Comparison of ENCODE assay signal across 8 cellular contexts in genomic region chr6:155314773-155315515, GRCh38. TPM values are rescaled to one million over a fixed set of nuclear protein-coding genes. Genes with fewer than 3 reads are reported as not detected.
DNase-seq lines count a peak whose midpoint lies in the region; ATAC-seq, FAIRE-seq and TF ChIP-seq lines count a peak whose summit lies in the region.

No MANE protein-coding gene starts in this region.

- H3K4me2 ChIP-seq in H1 (ENCODE audit: insufficient read depth in 1 of 2, low read depth in 2 of 2, low read length in 2 of 2): peak overlapping the region; percentile 85 to 95

- H3K27me3 Mint-ChIP-seq in WTC11 (ENCODE audit: low read depth): no peaks in the 10 kb centered on the region

- H2BK15ac ChIP-seq in H1 (ENCODE audit: low read length): peak overlapping the region; percentile 83; the same call in 1 of the 2 replicates

- FAIRE-seq in H1 (lab: Jason Lieb, UNC): peak; percentile 65

- H3K4ac ChIP-seq in H1 (replicated peaks; ENCODE audit: insufficient read length, low read depth, low read length): peak overlapping the region; percentile 94

- H3K9me3 Mint-ChIP-seq in WTC11: peaks cover 13% of the 10 kb centered on the region

- TF ChIP-seq EP300 in H1 (IDR thresholded peaks at IDR 0.05; ENCODE audit: borderline replicate concordance in 1 of 2, low read depth in 2 of 2, low read length in 2 of 2): no peak

- no peak for TF ChIP-seq RAD21 in H1 (IDR thresholded peaks at IDR 0.05 in 1 of 2, conservative IDR thresholded peaks at IDR 0.05 in 1 of 2; ENCODE audit: low read depth in 2 of 2, low read length in 2 of 2)

- DNase-seq in BE2C (peak; percentile 78), NCI-H2196 treated with DMSO at 0.1 percent for 48 hours (lab: John Stamatoyannopoulos, UW; ENCODE audit: unreplicated experiment) (peak; percentile 42), WTC11 (ENCODE audit: low spot score) (no peak), H1 (ENCODE audit: low read depth in 1 of 2, low spot score in 2 of 2) (no peak), mucosa of gallbladder (ENCODE audit: low spot score) (peak; percentile 77)

- H3K23me2 ChIP-seq in H1 (ENCODE audit: low read depth, low read length): peaks cover 6% of the 10 kb centered on the region

- POLR2A ChIA-PET in WTC11 (lab: Charles Lee): interaction anchor here (0.5 to 0.7 kb wide), 2 partner anchors 580 to 1304 kb away, joined by 4 to 5 read pairs; no protein-coding TSS in a partner anchor
- POLR2A ChIA-PET in H1 (lab: Charles Lee; ENCODE audit: partially characterized antibody): interaction anchor here (0.7 to 0.8 kb wide), 3 partner anchors 11 to 974 kb away, joined by 3 read pairs; no protein-coding TSS in a partner anchor

- no peaks in the 10 kb centered on the region for H4K20me1 ChIP-seq in H1 (replicated peaks in 1 of 2; ENCODE audit: control insufficient read depth in 1 of 2, insufficient read depth in 2 of 2, low read length in 2 of 2)

- no peaks in the 10 kb centered on the region for H3K79me1 ChIP-seq in H1 (ENCODE audit: low read depth, low read length)

- H3K36me3 Mint-ChIP-seq in WTC11: peaks cover 25% of the 10 kb centered on the region

- H3K56ac ChIP-seq in H1 (replicated peaks; ENCODE audit: insufficient read length, low read depth, low read length): peak overlapping the region; percentile 37

- H3K79me2 ChIP-seq in H1 (ENCODE audit: control insufficient read depth in 1 of 2, insufficient read depth in 2 of 2, low read length in 2 of 2): peaks cover 0 to 25% of the 10 kb centered on the region in 2 experiments; a peak in 2 of 4 replicates

- peaks cover 16% of the 10 kb centered on the region for H3K4me1 Mint-ChIP-seq in WTC11

- TF ChIP-seq CTCF in BE2C (IDR thresholded peaks at IDR 0.05; ENCODE audit: low read depth, low read length) (no peak), WTC11 (IDR thresholded peaks at IDR 0.05) (no peak), H1 (IDR thresholded peaks at IDR 0.05; ENCODE audit: control extremely low read depth in 1 of 3, insufficient read depth in 1 of 3, low read depth in 1 of 3, low read length in 3 of 3) (0 out of 4 replicates have a peak, but pooled peaks of 1 of the 3 experiments have one; percentile 5)

- peak overlapping the region; percentile 45 for H4K5ac ChIP-seq in H1 (ENCODE audit: insufficient read length, low read depth, low read length)

- H3K36me3 ChIP-seq in BE2C (peaks cover 4% of the 10 kb centered on the region; the same call in 1 of the 2 replicates), H1 (ENCODE audit: control insufficient read depth in 2 of 4, insufficient read depth in 4 of 4, low read length in 3 of 4) (peaks cover 3 to 27% (median 7%) of the 10 kb centered on the region in 4 experiments; a peak in 5 of 8 replicates), stomach smooth muscle (ENCODE audit: control insufficient read depth in 2 of 2, insufficient read depth in 2 of 2, low read length in 2 of 2) (no peaks in the 10 kb centered on the region)

- peak overlapping the region; percentile 68 for H3K4me3 ChIP-seq in BE2C (ENCODE audit: low read depth, low read length)
- peak overlapping the region; percentile 82 to 96 (median 93) for H3K4me3 ChIP-seq in H1 (ENCODE audit: extremely low read depth in 1 of 4, insufficient read depth in 2 of 4, low read depth in 3 of 4, low read length in 4 of 4)
- peak overlapping the region; percentile 93 to 97 for H3K4me3 ChIP-seq in stomach smooth muscle (ENCODE audit: low read length in 2 of 2)

- WGBS in H1 (ENCODE audit: extremely low coverage in 1 of 2, insufficient coverage in 1 of 2, insufficient read length in 1 of 2, insufficient replicate concordance in 2 of 2, low coverage in 1 of 2, low lambda C conversion rate in 2 of 2, missing lambda C conversion rate in 1 of 2), 2 experiments: 13% methylated on average over 20 of the region's 20 CpGs; no CpG with 5 or more reads in 1 of the 2 experiments

- peak overlapping the region; percentile 97 for H3K4me3 Mint-ChIP-seq in WTC11

- H4K8ac ChIP-seq in H1 (ENCODE audit: extremely low read depth, insufficient read depth, low read length): no peak overlapping the region

- peak overlapping the region; percentile 58; the same call in 1 of the 2 replicates for H2BK5ac ChIP-seq in H1 (ENCODE audit: low read depth, low read length)

- no peak overlapping the region for H3K14ac ChIP-seq in H1 (ENCODE audit: insufficient read length)

- H2BK20ac ChIP-seq in H1 (ENCODE audit: low read length): no peak overlapping the region

- H3K18ac ChIP-seq in H1 (ENCODE audit: extremely low read depth, low read length): peak overlapping the region; percentile 55; the same call in 1 of the 2 replicates

- H4K91ac ChIP-seq in H1 (replicated peaks; ENCODE audit: insufficient read length, low read length): no peak overlapping the region

- H3K27ac ChIP-seq in H1 (ENCODE audit: low read depth, low read length): peak overlapping the region; percentile 43; the same call in 1 of the 2 replicates
- peak overlapping the region; percentile 56 for H3K27ac ChIP-seq in stomach smooth muscle (ENCODE audit: low read length)

- ATAC-seq in GM18907 (IDR thresholded peaks at IDR 0.05; ENCODE audit: unreplicated experiment) (peak; percentile 69), HG03108 (IDR thresholded peaks at IDR 0.05; ENCODE audit: unreplicated experiment) (peak; percentile 40), WTC11 (no peak)

- H3K27me3 ChIP-seq in BE2C: no peaks in the 10 kb centered on the region
- no peaks in the 10 kb centered on the region for H3K27me3 ChIP-seq in H1 (replicated peaks in 1 of 4; ENCODE audit: control insufficient read depth in 3 of 4, extremely low read depth in 1 of 4, insufficient read depth in 3 of 4, low read length in 3 of 4)
- H3K27me3 ChIP-seq in stomach smooth muscle (ENCODE audit: control insufficient read depth in 1 of 2, insufficient read depth in 2 of 2, low read length in 2 of 2): no peaks in the 10 kb centered on the region

- CTCF ChIA-PET in WTC11 (lab: Charles Lee): interaction anchor here (0.7 to 1.3 kb wide), 4 partner anchors 12 to 447 kb away, joined by 3 to 4 read pairs (median 3); no protein-coding TSS in a partner anchor
- CTCF ChIA-PET in H1 (lab: Charles Lee; ENCODE audit: partially characterized antibody): interaction anchor here (0.6 to 2.5 kb wide), 6 partner anchors 12 to 300 kb away, joined by 3 to 10 read pairs (median 3); no protein-coding TSS in a partner anchor

- peak overlapping the region; percentile 89 for H2BK120ac ChIP-seq in H1 (replicated peaks; ENCODE audit: low read depth, low read length)

- no peak overlapping the region for H3K23ac ChIP-seq in H1 (ENCODE audit: insufficient read length)

- H2AK5ac ChIP-seq in H1 (ENCODE audit: low read depth, low read length): 0 out of 2 replicates have a peak overlapping the region, but pooled peaks have one; percentile 11

- peak overlapping the region; percentile 89 for H2AFZ ChIP-seq in H1 (ENCODE audit: low read length)

- H3K4me1 ChIP-seq in BE2C: no peaks in the 10 kb centered on the region
- no peaks in the 10 kb centered on the region for H3K4me1 ChIP-seq in H1 (replicated peaks in 1 of 4; ENCODE audit: control insufficient read depth in 3 of 4, insufficient read depth in 4 of 4, low read length in 3 of 4)
- H3K4me1 ChIP-seq in stomach smooth muscle (ENCODE audit: control insufficient read depth, insufficient read depth, low read length): peaks cover 4% of the 10 kb centered on the region

- peak overlapping the region in 2 of 4 experiments; percentile 19 to 48; a peak in 5 of 7 replicates for H3K9ac ChIP-seq in H1 (replicated peaks in 1 of 4; ENCODE audit: extremely low read depth in 1 of 4, low read depth in 3 of 4, low read length in 3 of 4)
- peak overlapping the region; percentile 73 to 77 for H3K9ac ChIP-seq in stomach smooth muscle (ENCODE audit: low read length in 2 of 2)

- peak overlapping the region; percentile 98 for H3K27ac Mint-ChIP-seq in WTC11

- H2BK12ac ChIP-seq in H1 (ENCODE audit: low read depth, low read length): no peak overlapping the region

- no peaks in the 10 kb centered on the region for H3K9me3 ChIP-seq in BE2C
- H3K9me3 ChIP-seq in H1 (ENCODE audit: insufficient read depth in 2 of 2, low read depth in 1 of 2, low read length in 1 of 2): no peaks in the 10 kb centered on the region
- no peaks in the 10 kb centered on the region for H3K9me3 ChIP-seq in stomach smooth muscle (ENCODE audit: control insufficient read depth in 2 of 2, low read length in 2 of 2)

- no peak for TF ChIP-seq POLR2A in H1 (IDR thresholded peaks at IDR 0.05; ENCODE audit: control extremely low read depth in 1 of 2, low read depth in 2 of 2, low read length in 2 of 2)

TF ChIP-seq in WTC11, 78 proteins besides CTCF, POLR2A, EP300 and RAD21 (continues in another document):
- TF ChIP-seq TEAD1 (CRISPR knock-in tag; IDR thresholded peaks at IDR 0.05) (no peak), NFE2L1 (CRISPR knock-in tag; IDR thresholded peaks at IDR 0.05) (no peak)

TF ChIP-seq in H1, 55 proteins besides CTCF, POLR2A, EP300 and RAD21 (continues in another document):
- TF ChIP-seq PHF8 (conservative IDR thresholded peaks at IDR 0.05; ENCODE audit: low read depth, low read length): peak; percentile 11; the same call in 1 of the 2 replicates
- no peak; the same call in 1 of the 2 replicates for TF ChIP-seq TBP (IDR thresholded peaks at IDR 0.05; ENCODE audit: low read depth, low read length)

RNA-seq across cellular contexts. Expression of gene TFB1M, which starts 0.7 kb away (rescaled TPM):
- 44.9 TPM for polyA plus RNA-seq in BE2C (2012; ENCODE audit: insufficient read depth, insufficient read length, low read depth)
- 40.7 to 43.6 TPM (median 41.8 TPM) in 3 replicates for total RNA-seq in WTC11 (2021)
- total RNA-seq in H1 (2021; fragmentation: NEBNext Ultra II Directional; extraction: Animal tissue kit (Norgen Biotek cat#: 25700)): 49.4 and 52.3 TPM in 2 replicates
- polyA plus RNA-seq in H1 (2011; rRNA removed): 17.8 and 28.2 TPM in 2 replicates
- polyA plus RNA-seq in H1 (2011; cell fraction: cytosol; rRNA removed): 34.1 TPM
- 28.3 TPM for polyA plus RNA-seq in H1 (2011; cell fraction: nucleus; rRNA removed)
- 34.0 to 44.9 TPM (median 38.3 TPM) in 4 replicates for polyA plus RNA-seq in H1 (2012, experiment 1 of 2)
- 12.9 TPM for polyA plus RNA-seq in H1 (2012, experiment 2 of 2)
- 52.4 TPM for polyA plus RNA-seq in H1 (2013, experiment 1 of 2)
- polyA plus RNA-seq in H1 (2013, experiment 2 of 2): 50.2 TPM
- polyA minus RNA-seq in H1 (2011; rRNA and poly(A)+ RNA removed): 38.3 and 46.3 TPM in 2 replicates
- 40.7 TPM for polyA minus RNA-seq in H1 (2011; cell fraction: cytosol; rRNA and poly(A)+ RNA removed)
- 111 TPM for polyA minus RNA-seq in H1 (2011; cell fraction: nucleus; rRNA and poly(A)+ RNA removed)
- total RNA-seq in mucosa of gallbladder: 17.6 TPM

RNA-seq across cellular contexts. Expression of gene CLDN20, which starts 51.1 kb away (rescaled TPM):
- 0.97 TPM for polyA plus RNA-seq in BE2C (2012; ENCODE audit: insufficient read depth, insufficient read length, low read depth)
- total RNA-seq in WTC11 (2021) (not detected in 3 replicates), mucosa of gallbladder (0.23 TPM)
- not detected in 2 replicates for total RNA-seq in H1 (2021; fragmentation: NEBNext Ultra II Directional; extraction: Animal tissue kit (Norgen Biotek cat#: 25700))
- not detected in 2 replicates for polyA plus RNA-seq in H1 (2011; rRNA removed)
- polyA plus RNA-seq in H1 (2011; cell fraction: cytosol; rRNA removed): not detected
- not detected for polyA plus RNA-seq in H1 (2011; cell fraction: nucleus; rRNA removed)
- 0.46 to 1.2 TPM (median 0.71 TPM) in 4 replicates for polyA plus RNA-seq in H1 (2012, experiment 1 of 2)
- polyA plus RNA-seq in H1 (2012, experiment 2 of 2): not detected
- not detected for polyA plus RNA-seq in H1 (2013, experiment 1 of 2)
- polyA plus RNA-seq in H1 (2013, experiment 2 of 2): not detected
- 0.24 TPM in 1 of 2 replicates, not detected in the other for polyA minus RNA-seq in H1 (2011; rRNA and poly(A)+ RNA removed)
- not detected for polyA minus RNA-seq in H1 (2011; cell fraction: cytosol; rRNA and poly(A)+ RNA removed)
- 0.70 TPM for polyA minus RNA-seq in H1 (2011; cell fraction: nucleus; rRNA and poly(A)+ RNA removed)

Comparison
In these comparisons a context has a peak if more than half of its experiments do, and no peak if none do; other contexts are left out.
1. DNase-seq: peak in BE2C (single experiment), NCI-H2196 treated with DMSO at 0.1 percent for 48 hours (single experiment) and mucosa of gallbladder (single experiment); none in WTC11 (single experiment) and H1 (0 of 2).
2. Peak in every context shown above with its lines, with median percentiles within 50 percentile points of each other: H3K4me3 ChIP-seq.